ENCODE assay signal across 8 cellular contexts in the genomic region with DNA sequence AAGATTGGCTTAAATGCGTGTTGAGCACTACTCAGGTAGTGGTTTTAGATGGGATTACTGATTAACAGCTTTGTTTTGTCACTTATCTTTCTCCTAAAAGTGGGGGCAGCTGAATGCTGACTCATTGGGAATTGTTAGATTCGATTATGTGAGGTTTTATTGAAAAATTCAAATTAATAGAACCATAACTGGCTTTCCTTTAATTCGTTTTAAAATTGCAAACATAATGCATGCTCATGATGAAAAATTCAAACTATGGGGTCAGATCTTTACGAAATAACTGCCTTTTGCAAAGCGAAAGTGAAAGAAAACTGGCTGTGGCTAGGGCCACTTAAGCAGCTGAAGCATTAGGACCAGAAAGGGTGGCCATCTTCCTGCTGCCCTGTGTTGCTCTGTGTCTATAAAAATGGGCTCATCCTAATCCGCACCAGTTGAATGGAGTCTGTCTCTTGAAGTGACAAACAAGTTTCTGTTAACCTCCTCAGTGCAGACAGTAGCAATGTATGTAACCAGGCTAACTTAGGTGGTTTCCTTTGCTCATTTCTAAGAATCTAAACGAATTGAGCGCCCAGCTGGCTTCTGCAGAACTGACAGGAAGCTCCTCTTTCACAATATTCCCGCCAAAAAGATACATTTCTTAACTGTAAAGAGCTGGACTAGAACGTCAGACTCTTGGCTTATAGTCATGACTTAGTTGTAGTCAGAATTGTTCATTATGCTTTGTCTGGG. TPM values are rescaled to one million over a fixed set of nuclear protein-coding genes. Genes with fewer than 3 reads are reported as not detected.
DNase-seq lines count a peak whose midpoint lies in the region; ATAC-seq, FAIRE-seq and TF ChIP-seq lines count a peak whose summit lies in the region.

No MANE protein-coding gene starts in this region.

- peak overlapping the region in 1 of 2 experiments; percentile 61; a peak in 2 of 4 replicates for H3K9ac ChIP-seq in K562 (ENCODE audit: insufficient read depth in 1 of 2, low read depth in 2 of 2, low read length in 2 of 2)
- H3K9ac ChIP-seq in mesenchymal stem cell (ENCODE audit: low read length): peak overlapping the region; percentile 31

- H3K27me3 ChIP-seq in K562 (ENCODE audit: control insufficient read depth in 2 of 2, insufficient read depth in 2 of 2, low read length in 2 of 2) (no peaks in the 10 kb centered on the region), mesenchymal stem cell (ENCODE audit: control insufficient read depth in 1 of 2, insufficient read depth in 1 of 2, low read length in 2 of 2) (no peaks in the 10 kb centered on the region)

- no peaks in the 10 kb centered on the region for H3K79me2 ChIP-seq in K562 (ENCODE audit: control insufficient read depth, insufficient read depth, low read length)

- CTCF ChIA-PET in K562 (lab: Yijun Ruan, JAX; ENCODE audit: low intra/inter-chr PET ratio): no interaction called here

- H4K91ac ChIP-seq in mesenchymal stem cell (ENCODE audit: low read length): no peak overlapping the region

- no peak overlapping the region for H2AK5ac ChIP-seq in mesenchymal stem cell (ENCODE audit: low read length, severe bottlenecking)

- no peak for TF ChIP-seq RAD21 in K562 (CRISPR knock-in tag; conservative IDR thresholded peaks at IDR 0.05 in 1 of 2, IDR thresholded peaks at IDR 0.05 in 1 of 2)

- POLR2A ChIA-PET in K562 (lab: Yijun Ruan, JAX): interaction anchor here (1.0 to 1.8 kb wide), 6 partner anchors 12 to 52 kb away, joined by 3 to 9 read pairs (median 6); a partner anchor contains a TSS

- H2BK15ac ChIP-seq in mesenchymal stem cell (ENCODE audit: low read depth, poor library complexity, severe bottlenecking): no peak overlapping the region

- H3K27ac ChIP-seq in K562 (ENCODE audit: extremely low read depth, low read depth, low read length) (peak overlapping the region; percentile 80), mesenchymal stem cell (ENCODE audit: low read length, poor library complexity, severe bottlenecking) (peak overlapping the region; percentile 15), urinary bladder (ENCODE audit: low read depth) (no peak overlapping the region)

- no peak overlapping the region for H3K14ac ChIP-seq in mesenchymal stem cell (ENCODE audit: low read length in 2 of 2)

- TF ChIP-seq POLR2A in GM18505 (IDR thresholded peaks at IDR 0.05; ENCODE audit: borderline replicate concordance, extremely low read depth, insufficient read depth, insufficient read length) (peak; percentile 39), K562 (conservative IDR thresholded peaks at IDR 0.05) (no peak)

- no peaks in the 10 kb centered on the region for H3K9me1 ChIP-seq in K562 (ENCODE audit: control insufficient read depth, insufficient read depth, low read length)

- WGBS in K562 (ENCODE audit: insufficient coverage, low coverage, missing lambda C conversion rate): 5% methylated on average over 10 of the region's 10 CpGs
- 84% methylated on average over 9 of the region's 10 CpGs for WGBS in mesenchymal stem cell
- 63% methylated on average over 10 of the region's 10 CpGs for WGBS in urinary bladder

- peaks cover 10% of the 10 kb centered on the region for H3K79me1 ChIP-seq in mesenchymal stem cell (replicated peaks; ENCODE audit: low read length, poor library complexity, severe bottlenecking)

- H3K9me3 ChIP-seq in K562 (replicated peaks; ENCODE audit: control insufficient read depth, insufficient read depth, low read depth, low read length) (no peaks in the 10 kb centered on the region), mesenchymal stem cell (ENCODE audit: control insufficient read depth, low read length) (no peaks in the 10 kb centered on the region)

- H3K4me3 ChIP-seq in K562: peak overlapping the region; percentile 3; the same call in 1 of the 2 replicates
- peak overlapping the region in 1 of 2 experiments; percentile 29 for H3K4me3 ChIP-seq in mesenchymal stem cell (ENCODE audit: insufficient read depth in 1 of 2, low read depth in 1 of 2, low read length in 2 of 2)
- peak overlapping the region; percentile 10 for H3K4me3 ChIP-seq in urinary bladder (ENCODE audit: low read depth, low read length)

- H3K23ac ChIP-seq in mesenchymal stem cell (ENCODE audit: low read length in 2 of 2): no peak overlapping the region

- peak overlapping the region; percentile 63 for H4K8ac ChIP-seq in mesenchymal stem cell (ENCODE audit: low read length)

- no peak overlapping the region for H2BK120ac ChIP-seq in mesenchymal stem cell (ENCODE audit: low read depth, low read length)

- H3K4me1 ChIP-seq in K562 (replicated peaks in 1 of 2; ENCODE audit: control insufficient read depth in 2 of 2, insufficient read depth in 2 of 2, low read length in 2 of 2) (peaks cover 9 to 15% of the 10 kb centered on the region in 2 experiments), mesenchymal stem cell (ENCODE audit: control insufficient read depth, insufficient read depth, low read depth, low read length) (peaks cover 5% of the 10 kb centered on the region), urinary bladder (ENCODE audit: insufficient read depth) (no peaks in the 10 kb centered on the region)

- in situ Hi-C loops in K562 (cut with MboI): no loop called here

- H3K18ac ChIP-seq in mesenchymal stem cell (ENCODE audit: low read depth in 1 of 2, low read length in 2 of 2): no peak overlapping the region

- TF ChIP-seq EP300 in K562 (IDR thresholded peaks at IDR 0.05; ENCODE audit: low read length): 0 out of 2 replicates have a peak, but pooled peaks have one; percentile 20

- peak overlapping the region; percentile 90 for H2AFZ ChIP-seq in K562 (ENCODE audit: low read depth, low read length)
- H2AFZ ChIP-seq in mesenchymal stem cell (ENCODE audit: low read depth, low read length): no peak overlapping the region

- H3K4me2 ChIP-seq in K562 (ENCODE audit: insufficient read depth, low read length) (peak overlapping the region; percentile 72), mesenchymal stem cell (ENCODE audit: low read length, poor library complexity, severe bottlenecking) (peak overlapping the region; percentile 33)

- DNase-seq in SHP77 treated with DMSO at 0.1 percent for 48 hours (lab: John Stamatoyannopoulos, UW) (peak; percentile 10), K562 (ENCODE audit: extremely low read depth in 1 of 4, low spot score in 3 of 4) (peak in 2 of 4 experiments; percentile 39 to 51), mesenchymal stem cell (peak; percentile 72), DMS153 treated with DMSO at 0.1 percent for 48 hours (lab: John Stamatoyannopoulos, UW; ENCODE audit: unreplicated experiment) (no peak)

- no peaks in the 10 kb centered on the region for H4K20me1 ChIP-seq in K562 (replicated peaks; ENCODE audit: control insufficient read depth, insufficient read depth, low read length)

- H2BK5ac ChIP-seq in mesenchymal stem cell (ENCODE audit: low read depth, low read length, poor library complexity, severe bottlenecking): peak overlapping the region; percentile 46

- no peak overlapping the region for H3K4ac ChIP-seq in mesenchymal stem cell (ENCODE audit: low read depth in 1 of 2, low read length in 2 of 2)

- no peak for TF ChIP-seq CTCF in K562 (IDR thresholded peaks at IDR 0.05 in 2 of 3, conservative IDR thresholded peaks at IDR 0.05 in 1 of 3; ENCODE audit: insufficient read depth in 2 of 3, low read depth in 1 of 3, low read length in 3 of 3)

- H3K36me3 ChIP-seq in K562 (ENCODE audit: control insufficient read depth, insufficient read depth, low read length) (peaks cover 23% of the 10 kb centered on the region; the same call in 2 of the 3 replicates), mesenchymal stem cell (ENCODE audit: control insufficient read depth in 1 of 2, insufficient read depth in 2 of 2, low read depth in 1 of 2, low read length in 2 of 2) (peaks cover 40 to 70% of the 10 kb centered on the region in 2 experiments), urinary bladder (ENCODE audit: insufficient read depth) (peaks cover 3% of the 10 kb centered on the region)

- intact Hi-C loops in K562 (cut with micrococcal nuclease): no loop called here

- H2BK12ac ChIP-seq in mesenchymal stem cell (ENCODE audit: low read length in 2 of 2): no peak overlapping the region

- BruUV-seq in K562 (replicated peaks; lab: Mats Ljungman, UMichigan): no TSS peak

- no peak for ATAC-seq in GM18505 (IDR thresholded peaks at IDR 0.05; ENCODE audit: unreplicated experiment)
- peak; percentile 48 for ATAC-seq in HG02938 (IDR thresholded peaks at IDR 0.05; ENCODE audit: unreplicated experiment)
- peak; percentile 90 for ATAC-seq in K562
- no peak for ATAC-seq in HG03520 (IDR thresholded peaks at IDR 0.05; ENCODE audit: unreplicated experiment)

- FAIRE-seq in K562 (lab: Jason Lieb, UNC): no peak

RNA-seq across cellular contexts. Expression of a gene that starts 27.8 kb away (rescaled TPM):
- total RNA-seq in K562 (2011; cell fraction: chromatin; rRNA removed; ENCODE audit: low replicate concordance): 23.7 and 25.5 TPM in 2 replicates
- total RNA-seq in K562 (2011; cell fraction: nucleolus; rRNA removed): 14.5 and 16.5 TPM in 2 replicates
- 17.3 and 28.2 TPM in 2 replicates for total RNA-seq in K562 (2011; cell fraction: nucleoplasm; rRNA removed)
- total RNA-seq in K562 (2014; rRNA removed) (12.9 TPM in 2 replicates), K562 (2014; rRNA removed; fragmentation: Illumina TruSeq; extraction: Trizol) (12.3 and 13.7 TPM in 2 replicates), K562 (2015; rRNA removed; fragmentation: Illumina TruSeq; extraction: Trizol) (11.2 and 11.9 TPM in 2 replicates), K562 (2021) (10.4 and 12.2 TPM in 2 replicates), urinary bladder (45.7 TPM)
- polyA plus RNA-seq in K562 (2011; rRNA removed) (18.3 and 19.0 TPM in 2 replicates), K562 (2014; fragmentation: Illumina TruSeq; extraction: Trizol) (11.7 and 12.5 TPM in 2 replicates), K562 (2014; fragmentation: Nextera tagmentation; extraction: Ambion mirVana) (10 to 100 TPM; 15.5 to 20.0 TPM), K562 (2014; rRNA removed) (9.4 and 10.5 TPM in 2 replicates), urinary bladder (25.4 TPM)
- 10.5 and 12.3 TPM in 2 replicates for polyA plus RNA-seq in K562 (2011; cell fraction: cytosol; rRNA removed)
- 11.3 and 12.6 TPM in 2 replicates for polyA plus RNA-seq in K562 (2011; cell fraction: nucleus; rRNA removed)
- polyA plus RNA-seq in K562 (2012): 11.0 and 17.5 TPM in 2 replicates
- polyA minus RNA-seq in K562 (2011; rRNA and poly(A)+ RNA removed): 15.9 and 18.0 TPM in 2 replicates
- polyA minus RNA-seq in K562 (2011; cell fraction: cytosol; rRNA and poly(A)+ RNA removed): 5.0 and 9.3 TPM in 2 replicates
- 5.1 and 9.4 TPM in 2 replicates for polyA minus RNA-seq in K562 (2011; cell fraction: nucleus; rRNA and poly(A)+ RNA removed)
- 113 TPM for polyA plus RNA-seq in mesenchymal stem cell (2013, experiment 1 of 2)
- 113 TPM for polyA plus RNA-seq in mesenchymal stem cell (2013, experiment 2 of 2)

RNA-seq across cellular contexts. Expression of a gene that starts 33.8 kb away (rescaled TPM):
- 49.1 and 58.2 TPM in 2 replicates for total RNA-seq in K562 (2011; cell fraction: chromatin; rRNA removed; ENCODE audit: low replicate concordance)
- 49.6 and 51.9 TPM in 2 replicates for total RNA-seq in K562 (2011; cell fraction: nucleolus; rRNA removed)
- total RNA-seq in K562 (2011; cell fraction: nucleoplasm; rRNA removed): 56.2 and 59.0 TPM in 2 replicates
- total RNA-seq in K562 (2014; rRNA removed): 39.6 and 40.3 TPM in 2 replicates
- 48.9 and 51.5 TPM in 2 replicates for total RNA-seq in K562 (2014; rRNA removed; fragmentation: Illumina TruSeq; extraction: Trizol)
- total RNA-seq in K562 (2015; rRNA removed; fragmentation: Illumina TruSeq; extraction: Trizol): 40.1 and 42.4 TPM in 2 replicates
- 44.9 and 46.0 TPM in 2 replicates for total RNA-seq in K562 (2021)
- 50.5 and 64.0 TPM in 2 replicates for polyA plus RNA-seq in K562 (2011; rRNA removed)
- 31.3 and 45.2 TPM in 2 replicates for polyA plus RNA-seq in K562 (2011; cell fraction: cytosol; rRNA removed)
- 31.2 and 39.9 TPM in 2 replicates for polyA plus RNA-seq in K562 (2011; cell fraction: nucleus; rRNA removed)
- polyA plus RNA-seq in K562 (2012): 39.1 and 85.0 TPM in 2 replicates
- 49.8 and 54.6 TPM in 2 replicates for polyA plus RNA-seq in K562 (2014; fragmentation: Illumina TruSeq; extraction: Trizol)
- polyA plus RNA-seq in K562 (2014; fragmentation: Nextera tagmentation; extraction: Ambion mirVana): 10 to 100 TPM; 80.6 to 97.8 TPM
- polyA plus RNA-seq in K562 (2014; rRNA removed): 54.5 and 68.1 TPM in 2 replicates
- 36.1 and 36.6 TPM in 2 replicates for polyA minus RNA-seq in K562 (2011; rRNA and poly(A)+ RNA removed)
- polyA minus RNA-seq in K562 (2011; cell fraction: cytosol; rRNA and poly(A)+ RNA removed): 19.7 and 23.7 TPM in 2 replicates
- 16.7 and 21.1 TPM in 2 replicates for polyA minus RNA-seq in K562 (2011; cell fraction: nucleus; rRNA and poly(A)+ RNA removed)
- 14.4 TPM for polyA plus RNA-seq in mesenchymal stem cell (2013, experiment 1 of 2)
- 17.1 TPM for polyA plus RNA-seq in mesenchymal stem cell (2013, experiment 2 of 2)
- 16.1 TPM for total RNA-seq in urinary bladder
- polyA plus RNA-seq in urinary bladder: 23.6 TPM

RNA-seq across cellular contexts. Expression of a gene that starts 46.9 kb away (rescaled TPM):
- 44.3 and 59.6 TPM in 2 replicates for total RNA-seq in K562 (2011; cell fraction: chromatin; rRNA removed; ENCODE audit: low replicate concordance)
- total RNA-seq in K562 (2011; cell fraction: nucleolus; rRNA removed): 47.8 and 52.9 TPM in 2 replicates
- total RNA-seq in K562 (2011; cell fraction: nucleoplasm; rRNA removed): 68.3 and 84.1 TPM in 2 replicates
- total RNA-seq in K562 (2014; rRNA removed) (122 and 154 TPM in 2 replicates), K562 (2014; rRNA removed; fragmentation: Illumina TruSeq; extraction: Trizol) (197 and 213 TPM in 2 replicates), K562 (2015; rRNA removed; fragmentation: Illumina TruSeq; extraction: Trizol) (163 and 171 TPM in 2 replicates), K562 (2021) (140 and 150 TPM in 2 replicates), urinary bladder (162 TPM)
- polyA plus RNA-seq in K562 (2011; rRNA removed) (268 and 325 TPM in 2 replicates), K562 (2014; fragmentation: Illumina TruSeq; extraction: Trizol) (172 and 173 TPM in 2 replicates), K562 (2014; fragmentation: Nextera tagmentation; extraction: Ambion mirVana) (100 to 1,000 TPM; 759 to 994 TPM), K562 (2014; rRNA removed) (143 and 194 TPM in 2 replicates), urinary bladder (219 TPM)
- 94.1 and 162 TPM in 2 replicates for polyA plus RNA-seq in K562 (2011; cell fraction: cytosol; rRNA removed)
- 113 and 152 TPM in 2 replicates for polyA plus RNA-seq in K562 (2011; cell fraction: nucleus; rRNA removed)
- 161 and 163 TPM in 2 replicates for polyA plus RNA-seq in K562 (2012)
- 226 and 260 TPM in 2 replicates for polyA minus RNA-seq in K562 (2011; rRNA and poly(A)+ RNA removed)
- polyA minus RNA-seq in K562 (2011; cell fraction: cytosol; rRNA and poly(A)+ RNA removed): 61.8 and 87.3 TPM in 2 replicates
- 26.0 and 46.5 TPM in 2 replicates for polyA minus RNA-seq in K562 (2011; cell fraction: nucleus; rRNA and poly(A)+ RNA removed)
- polyA plus RNA-seq in mesenchymal stem cell (2013, experiment 1 of 2): 95.8 TPM
- 97.4 TPM for polyA plus RNA-seq in mesenchymal stem cell (2013, experiment 2 of 2)

RNA-seq across cellular contexts. Expression of a gene that starts 51.1 kb away (rescaled TPM):
- 60.9 and 137 TPM in 2 replicates for total RNA-seq in K562 (2011; cell fraction: chromatin; rRNA removed; ENCODE audit: low replicate concordance)
- 28.9 and 33.7 TPM in 2 replicates for total RNA-seq in K562 (2011; cell fraction: nucleolus; rRNA removed)
- 42.9 and 46.2 TPM in 2 replicates for total RNA-seq in K562 (2011; cell fraction: nucleoplasm; rRNA removed)
- 89.1 and 89.2 TPM in 2 replicates for total RNA-seq in K562 (2014; rRNA removed)
- total RNA-seq in K562 (2014; rRNA removed; fragmentation: Illumina TruSeq; extraction: Trizol): 124 and 145 TPM in 2 replicates
- 145 and 156 TPM in 2 replicates for total RNA-seq in K562 (2015; rRNA removed; fragmentation: Illumina TruSeq; extraction: Trizol)
- 93.0 and 124 TPM in 2 replicates for total RNA-seq in K562 (2021)
- 34.8 and 42.8 TPM in 2 replicates for polyA plus RNA-seq in K562 (2011; rRNA removed)
- polyA plus RNA-seq in K562 (2011; cell fraction: cytosol; rRNA removed): 16.8 and 31.9 TPM in 2 replicates
- polyA plus RNA-seq in K562 (2011; cell fraction: nucleus; rRNA removed): 26.0 and 29.5 TPM in 2 replicates
- 89.1 and 101 TPM in 2 replicates for polyA plus RNA-seq in K562 (2012)
- 143 and 163 TPM in 2 replicates for polyA plus RNA-seq in K562 (2014; fragmentation: Illumina TruSeq; extraction: Trizol)
- 10 to 100 TPM; 19.6 to 35.1 TPM for polyA plus RNA-seq in K562 (2014; fragmentation: Nextera tagmentation; extraction: Ambion mirVana)
- polyA plus RNA-seq in K562 (2014; rRNA removed): 86.2 and 102 TPM in 2 replicates
- polyA minus RNA-seq in K562 (2011; rRNA and poly(A)+ RNA removed): 88.8 and 109 TPM in 2 replicates
- 63.1 and 67.0 TPM in 2 replicates for polyA minus RNA-seq in K562 (2011; cell fraction: cytosol; rRNA and poly(A)+ RNA removed)
- 31.5 and 63.6 TPM in 2 replicates for polyA minus RNA-seq in K562 (2011; cell fraction: nucleus; rRNA and poly(A)+ RNA removed)
- 129 TPM for polyA plus RNA-seq in mesenchymal stem cell (2013, experiment 1 of 2)
- 127 TPM for polyA plus RNA-seq in mesenchymal stem cell (2013, experiment 2 of 2)
- total RNA-seq in urinary bladder: 110 TPM
- 81.9 TPM for polyA plus RNA-seq in urinary bladder

Comparison
In these comparisons a context has a peak if more than half of its experiments do, and no peak if none do; other contexts are left out.
1. ATAC-seq: peak in HG02938 (single experiment) and K562 (single experiment); none in GM18505 (single experiment) and HG03520 (single experiment).